8 cellular contexts compared by ENCODE assay signal in genomic region chr1:178341218-178341956, GRCh38.
DNase-seq lines count a peak whose midpoint lies in the region; ATAC-seq and TF ChIP-seq lines count a peak whose summit lies in the region.

No MANE protein-coding gene starts in this region.

- H3K4me1 Mint-ChIP-seq in Calu3 (ENCODE audit: low read depth, unreplicated experiment): peaks cover 45% of the 10 kb centered on the region
- no peaks in the 10 kb centered on the region for H3K4me1 Mint-ChIP-seq in CD8-positive, alpha-beta memory T cell

- peaks cover 18% of the 10 kb centered on the region for H3F3A ChIP-seq in SK-N-SH (replicated peaks; ENCODE audit: insufficient read depth)

- no peaks in the 10 kb centered on the region for H4K20me1 ChIP-seq in SK-N-SH (ENCODE audit: insufficient read depth)

- H3K9me3 ChIP-seq in SK-N-SH: no peaks in the 10 kb centered on the region
- no peaks in the 10 kb centered on the region for H3K9me3 ChIP-seq in CD8-positive, alpha-beta memory T cell (ENCODE audit: low read length)

- H3K27me3 ChIP-seq in SK-N-SH (ENCODE audit: insufficient read depth): no peaks in the 10 kb centered on the region
- H3K27me3 ChIP-seq in foreskin keratinocyte: no peaks in the 10 kb centered on the region
- H3K27me3 ChIP-seq in CD8-positive, alpha-beta memory T cell (ENCODE audit: insufficient read depth, low read length, poor library complexity, severe bottlenecking): no peaks in the 10 kb centered on the region

- H3K79me2 ChIP-seq in SK-N-SH (ENCODE audit: insufficient read depth): peaks cover 35% of the 10 kb centered on the region

- no peak for TF ChIP-seq RAD21 in SK-N-SH (IDR thresholded peaks at IDR 0.05; ENCODE audit: low read length)

- H3K4me3 ChIP-seq in SK-N-SH (ENCODE audit: low read depth in 2 of 2, low read length in 1 of 2): peak overlapping the region; percentile 21 to 24; a peak in 2 of 4 replicates
- no peak overlapping the region for H3K4me3 ChIP-seq in CD8-positive, alpha-beta memory T cell (ENCODE audit: low read length)

- H3K4me1 ChIP-seq in SK-N-SH (ENCODE audit: control insufficient read depth in 1 of 2, insufficient read depth in 2 of 2, low read depth in 1 of 2, low read length in 1 of 2) (peaks cover 0 to 42% of the 10 kb centered on the region in 2 experiments; a peak in 2 of 4 replicates), foreskin keratinocyte (peaks cover 33% of the 10 kb centered on the region)
- no peaks in the 10 kb centered on the region for H3K4me1 ChIP-seq in CD8-positive, alpha-beta memory T cell (ENCODE audit: insufficient read depth, low read length)

- peak overlapping the region; percentile 44; the same call in 1 of the 2 replicates for H2AFZ ChIP-seq in SK-N-SH (ENCODE audit: low read depth)

- ATAC-seq in foreskin keratinocyte: peak; percentile 96
- ATAC-seq in omental fat pad (ENCODE audit: low FRiP score): peak; percentile 28
- no peak for ATAC-seq in GM19455 (IDR thresholded peaks at IDR 0.05; ENCODE audit: unreplicated experiment)

- peak overlapping the region; percentile 52 for H3K4me2 ChIP-seq in SK-N-SH

- WGBS in SK-N-SH (ENCODE audit: low lambda C conversion rate): 51% methylated on average over 10 of the region's 10 CpGs

- BruUV-seq in Calu3 (replicated peaks; lab: Mats Ljungman, UMichigan): TSS peak; percentile 51

- CTCF ChIA-PET in Calu3 (lab: Charles Lee): interaction anchor here (0.7 kb wide), 2 partner anchors 23 to 33 kb away, joined by 3 to 4 read pairs; no protein-coding TSS in a partner anchor
- CTCF ChIA-PET in SK-N-SH (lab: Yijun Ruan, JAX): no interaction called here
- CTCF ChIA-PET in CD8-positive, alpha-beta memory T cell (lab: Charles Lee): no interaction called here

- H3K36me3 ChIP-seq in SK-N-SH (replicated peaks in 1 of 2; ENCODE audit: control insufficient read depth in 1 of 2, insufficient read depth in 2 of 2, low read length in 1 of 2): no peaks in the 10 kb centered on the region
- H3K36me3 ChIP-seq in CD8-positive, alpha-beta memory T cell (ENCODE audit: insufficient read depth, low read length): no peaks in the 10 kb centered on the region

- no peaks in the 10 kb centered on the region for H3K9me2 ChIP-seq in SK-N-SH

- H3K27ac ChIP-seq in SK-N-SH (ENCODE audit: low read depth in 2 of 2, low read length in 1 of 2): peak overlapping the region; percentile 67 to 83; a peak in 3 of 4 replicates
- peak overlapping the region; percentile 92 for H3K27ac ChIP-seq in foreskin keratinocyte
- no peak overlapping the region for H3K27ac ChIP-seq in CD8-positive, alpha-beta memory T cell (ENCODE audit: low read depth, low read length)

- intact Hi-C loops in Calu3 (cut with micrococcal nuclease; ENCODE audit: unreplicated experiment): loop anchor here (2.0 kb wide), 1 partner anchor 31 kb away; no protein-coding TSS in a partner anchor

- TF ChIP-seq CTCF in Calu3 (IDR thresholded peaks at IDR 0.05; ENCODE audit: unreplicated experiment) (no peak), SK-N-SH (IDR thresholded peaks at IDR 0.05) (no peak), foreskin keratinocyte (conservative IDR thresholded peaks at IDR 0.05) (no peak), omental fat pad (IDR thresholded peaks at IDR 0.05) (no peak)

- H3K4me3 Mint-ChIP-seq in Calu3 (ENCODE audit: low read depth, unreplicated experiment): peak overlapping the region; percentile 73
- H3K4me3 Mint-ChIP-seq in CD8-positive, alpha-beta memory T cell: no peak overlapping the region

- peak overlapping the region; percentile 57; the same call in 1 of the 2 replicates for H3K9ac ChIP-seq in SK-N-SH

- H3K27me3 Mint-ChIP-seq in Calu3 (ENCODE audit: unreplicated experiment): no peaks in the 10 kb centered on the region
- no peaks in the 10 kb centered on the region for H3K27me3 Mint-ChIP-seq in CD8-positive, alpha-beta memory T cell

- TF ChIP-seq EP300 in SK-N-SH (IDR thresholded peaks at IDR 0.05; ENCODE audit: borderline replicate concordance in 1 of 2, low read depth in 1 of 2, low read length in 1 of 2): no peak

- H3K27ac Mint-ChIP-seq in Calu3 (ENCODE audit: unreplicated experiment): peak overlapping the region; percentile 93
- no peak overlapping the region for H3K27ac Mint-ChIP-seq in CD8-positive, alpha-beta memory T cell

- peak; percentile 90 for DNase-seq in Calu3
- DNase-seq in SK-N-SH: peak; percentile 11
- DNase-seq in foreskin keratinocyte: peak; percentile 90 to 96
- DNase-seq in omental fat pad (ENCODE audit: low spot score): no peak
- no peak for DNase-seq in DMS 273 treated with DMSO at 0.1 percent for 48 hours (lab: John Stamatoyannopoulos, UW)
- DNase-seq in cortex of kidney (lab: John Stamatoyannopoulos, UW): no peak
- DNase-seq in CD8-positive, alpha-beta memory T cell: no peak

- POLR2A ChIA-PET in SK-N-SH (lab: Yijun Ruan, JAX): no interaction called here
- POLR2A ChIA-PET in CD8-positive, alpha-beta memory T cell (lab: Charles Lee): no interaction called here

- H3K9me3 Mint-ChIP-seq in Calu3 (ENCODE audit: low read depth, unreplicated experiment): no peaks in the 10 kb centered on the region
- peaks cover 0 to 2% (median 0%) of the 10 kb centered on the region in 5 donors for H3K9me3 Mint-ChIP-seq in CD8-positive, alpha-beta memory T cell

- H3K36me3 Mint-ChIP-seq in Calu3 (ENCODE audit: insufficient read depth, unreplicated experiment): peaks cover 3% of the 10 kb centered on the region
- H3K36me3 Mint-ChIP-seq in CD8-positive, alpha-beta memory T cell: no peaks in the 10 kb centered on the region

TF ChIP-seq in SK-N-SH, 30 proteins besides CTCF, POLR2A, EP300 and RAD21:
- TF ChIP-seq FOXJ3 (CRISPR knock-in tag; IDR thresholded peaks at IDR 0.05): no peak
- TF ChIP-seq NRF1 (IDR thresholded peaks at IDR 0.05; ENCODE audit: low read depth, low read length): no peak
- peak; percentile 29; the same call in 1 of the 2 replicates for TF ChIP-seq POLR2AphosphoS5 (IDR thresholded peaks at IDR 0.05; ENCODE audit: low read depth, low read length)
- TF ChIP-seq TAF1 (IDR thresholded peaks at IDR 0.05; ENCODE audit: borderline replicate concordance, low read depth, low read length): peak; percentile 51; the same call in 1 of the 2 replicates
- peak; percentile 67 for TF ChIP-seq NFIC (IDR thresholded peaks at IDR 0.05; ENCODE audit: borderline replicate concordance)
- no peak for TF ChIP-seq IRF3 (IDR thresholded peaks at IDR 0.05; ENCODE audit: low read depth, low read length)
- no peak for TF ChIP-seq RFX5 (IDR thresholded peaks at IDR 0.05; ENCODE audit: low read length)
- no peak for TF ChIP-seq RCOR1 (IDR thresholded peaks at IDR 0.05; ENCODE audit: low read length)
- TF ChIP-seq USF1 (IDR thresholded peaks at IDR 0.05; ENCODE audit: borderline replicate concordance, low read depth): no peak
- TF ChIP-seq GATA2 (CRISPR knock-in tag; IDR thresholded peaks at IDR 0.05): no peak
- TF ChIP-seq MAX (IDR thresholded peaks at IDR 0.05; ENCODE audit: low read depth): peak; percentile 49; the same call in 1 of the 2 replicates
- TF ChIP-seq JUND (IDR thresholded peaks at IDR 0.05): peak; percentile 18; the same call in 1 of the 2 replicates
- TF ChIP-seq TEAD4 (IDR thresholded peaks at IDR 0.05; ENCODE audit: borderline replicate concordance, insufficient read depth): peak; percentile 46; the same call in 1 of the 2 replicates
- TF ChIP-seq TCF12 (IDR thresholded peaks at IDR 0.05): peak; percentile 34; the same call in 1 of the 2 replicates
- peak; percentile 68 for TF ChIP-seq PBX3 (IDR thresholded peaks at IDR 0.05)

Comparison
In these comparisons a context has a peak if more than half of its experiments do, and no peak if none do; other contexts are left out.
1. DNase-seq: peak in Calu3 (single experiment), SK-N-SH (single experiment) and foreskin keratinocyte (2 of 2); none in omental fat pad (single experiment), DMS 273 treated with DMSO at 0.1 percent for 48 hours (single experiment), cortex of kidney (single experiment) and CD8-positive, alpha-beta memory T cell (0 of 5).